Comparison of ENCODE assay signal across 1 cellular context in genomic region chr11:69010361-69010891, GRCh38.
TF ChIP-seq lines count a peak whose summit lies in the region.

No MANE protein-coding gene starts in this region.

TF ChIP-seq in GM23338, 12 proteins besides CTCF, POLR2A, EP300 and RAD21 (continued from another document):
- TF ChIP-seq ZNF462 (CRISPR knock-in tag; IDR thresholded peaks at IDR 0.05): no peak
- no peak for TF ChIP-seq STAT1 (IDR thresholded peaks at IDR 0.05; ENCODE audit: unreplicated experiment)
- no peak for TF ChIP-seq NANOG (IDR thresholded peaks at IDR 0.05; ENCODE audit: borderline replicate concordance)
- no peak for TF ChIP-seq CREB1 (CRISPR knock-in tag; IDR thresholded peaks at IDR 0.05; ENCODE audit: low read depth)
- TF ChIP-seq ETS1 (IDR thresholded peaks at IDR 0.05): no peak
- no peak for TF ChIP-seq ZNF331 (CRISPR knock-in tag; IDR thresholded peaks at IDR 0.05; ENCODE audit: low read depth)
- TF ChIP-seq EZH2 (IDR thresholded peaks at IDR 0.05; ENCODE audit: low read depth, unreplicated experiment): no peak
